Comparison of ENCODE assay signal across 1 cellular context in genomic region chr19:36745870-36746269, GRCh38.
TF ChIP-seq lines count a peak whose summit lies in the region.

No MANE protein-coding gene starts in this region.

TF ChIP-seq in HepG2, 621 proteins besides CTCF, POLR2A, EP300 and RAD21 (continued from another document):
- TF ChIP-seq KIAA2018 (CRISPR knock-in tag; IDR thresholded peaks at IDR 0.05; ENCODE audit: borderline replicate concordance) (no peak), DMTF1 (CRISPR knock-in tag; IDR thresholded peaks at IDR 0.05) (no peak)
